2 cellular contexts compared by ENCODE assay signal in genomic region chr17:19537116-19537515, GRCh38.
A peak's percentile ranks its signal among the peaks of the same experiment; 100 is the strongest.
TF ChIP-seq lines count a peak whose summit lies in the region.

No MANE protein-coding gene starts in this region.

TF ChIP-seq in HEK293, 187 proteins besides CTCF, POLR2A, EP300 and RAD21 (continued from another document):
- no peak for TF ChIP-seq ZBTB44 (tag by site-specific recombination; IDR thresholded peaks at IDR 0.05)
- TF ChIP-seq ZFHX2 (tag by site-specific recombination; conservative IDR thresholded peaks at IDR 0.05), result peak; percentile 26; the same call in 1 of the 2 replicates
- TF ChIP-seq PRDM10 (tag by site-specific recombination; IDR thresholded peaks at IDR 0.05), result peak; percentile 57
TF ChIP-seq in HEK293: peak in this region for 2.

TF ChIP-seq in HepG2, 621 proteins besides CTCF, POLR2A, EP300 and RAD21 (continued from another document):
- TF ChIP-seq ZNF770 (CRISPR knock-in tag; IDR thresholded peaks at IDR 0.05), result no peak
TF ChIP-seq in HepG2: peak in this region for 3.
